20 cellular contexts compared by ENCODE assay signal in genomic region chr18:43525149-43525548, GRCh38.
DNase-seq lines count a peak whose midpoint lies in the region; ATAC-seq lines count a peak whose summit lies in the region.
"Had no signal": no experiment of that assay in that cellular context is flagged by ENCODE, and none has a peak within 500 bp of the region (broad histone marks: within the 10 kb centered on the region; RNA-seq: fewer than 3 reads in every experiment).

No MANE protein-coding gene starts in this region.

- H3K4me3 Mint-ChIP-seq in activated CD4-positive, alpha-beta T cell treated with anti-CD3 and anti-CD28 coated beads for 36 hours = no peak overlapping the region
- H3K4me3 Mint-ChIP-seq in T-cell = no peak overlapping the region
- H3K4me3 Mint-ChIP-seq: CD8-positive, alpha-beta memory T cell; central memory CD8-positive, alpha-beta T cell; T-helper 1 cell treated with Interleukin-12 subunit alpha and Interleukin-12 subunit beta and Interleukin-4 antibody, amounts not matched to agents 30 μg/mL and 1 μg/mL, for 36 hours had no signal

- intact Hi-C loops in left ventricle myocardium superior (cut with micrococcal nuclease) (no loop called here), Right ventricle myocardium inferior (cut with DNase I) (no loop called here)
- intact Hi-C loops in activated CD4-positive, alpha-beta T cell treated with anti-CD3 and anti-CD28 coated beads for 36 hours (cut with DNase I, micrococcal nuclease) = no loop called here

- CTCF ChIA-PET in activated CD4-positive, alpha-beta T cell treated with anti-CD3 and anti-CD28 coated beads for 36 hours (lab: Charles Lee) = no interaction called here
- CTCF ChIA-PET in T-cell (lab: Charles Lee) = interaction anchor here in 1 of 2 donors (0.6 kb wide), 1 partner anchor 1690 kb away, joined by 5 read pairs; no protein-coding TSS in a partner anchor

- POLR2A ChIA-PET in activated CD4-positive, alpha-beta T cell treated with anti-CD3 and anti-CD28 coated beads for 36 hours (lab: Charles Lee) = no interaction called here
- POLR2A ChIA-PET in T-cell (lab: Charles Lee) = interaction anchor here in 1 of 2 donors (0.6 kb wide), 1 partner anchor 1684 kb away, joined by 3 read pairs; no protein-coding TSS in a partner anchor

- no peaks in the 10 kb centered on the region for H3K9me3 Mint-ChIP-seq in activated CD4-positive, alpha-beta T cell treated with anti-CD3 and anti-CD28 coated beads for 36 hours (ENCODE audit: low read depth)
- no peaks in the 10 kb centered on the region for H3K9me3 Mint-ChIP-seq in T-cell
- H3K9me3 Mint-ChIP-seq: central memory CD8-positive, alpha-beta T cell; T-helper 1 cell treated with Interleukin-12 subunit alpha and Interleukin-12 subunit beta and Interleukin-4 antibody, amounts not matched to agents 30 μg/mL and 1 μg/mL, for 36 hours had no signal

- no peak overlapping the region for H3K27ac Mint-ChIP-seq in activated CD4-positive, alpha-beta T cell treated with anti-CD3 and anti-CD28 coated beads for 36 hours
- H3K27ac Mint-ChIP-seq in T-cell = no peak overlapping the region
- H3K27ac Mint-ChIP-seq: CD8-positive, alpha-beta memory T cell; T-helper 1 cell treated with Interleukin-12 subunit alpha and Interleukin-12 subunit beta and Interleukin-4 antibody, amounts not matched to agents 30 μg/mL and 1 μg/mL, for 36 hours had no signal

- no peaks in the 10 kb centered on the region for H3K27me3 Mint-ChIP-seq in activated CD4-positive, alpha-beta T cell treated with anti-CD3 and anti-CD28 coated beads for 36 hours
- no peaks in the 10 kb centered on the region for H3K27me3 Mint-ChIP-seq in T-cell
- H3K27me3 Mint-ChIP-seq: central memory CD8-positive, alpha-beta T cell had no signal

- peak; percentile 54 for ATAC-seq in left ventricle myocardium superior
- no peak for ATAC-seq in Right ventricle myocardium inferior
- ATAC-seq in activated CD4-positive, alpha-beta T cell treated with anti-CD3 and anti-CD28 coated beads for 36 hours = no peak
- ATAC-seq in T-cell (replicated peaks in 1 of 4) = no peak
- ATAC-seq: esophagus mucosa had no signal

- H3K36me3 Mint-ChIP-seq in activated CD4-positive, alpha-beta T cell treated with anti-CD3 and anti-CD28 coated beads for 36 hours (ENCODE audit: low read depth) = no peaks in the 10 kb centered on the region
- no peaks in the 10 kb centered on the region for H3K36me3 Mint-ChIP-seq in T-cell
- H3K36me3 Mint-ChIP-seq: CD8-positive, alpha-beta memory T cell had no signal

- DNase-seq in left ventricle myocardium superior (no peak), Right ventricle myocardium inferior (ENCODE audit: missing footprints) (no peak), NCI-H446 treated with DMSO at 0.1 percent for 48 hours (lab: John Stamatoyannopoulos, UW) (peak; percentile 73), foreskin melanocyte (peak; percentile 31), RPMI8226 (no peak), T-cell (no peak)
- DNase-seq in activated CD4-positive, alpha-beta T cell treated with anti-CD3 and anti-CD28 coated beads for 36 hours = no peak
- DNase-seq: activated CD4-positive, alpha-beta T cell treated with anti-CD3 and anti-CD28 coated beads, Interleukin-2, amount 50 U/mL, for 48 hours; activated naive CD4-positive, alpha-beta T cell treated with Interleukin-2 at 50 U/mL for 16 hours; amygdala; CD8-positive, alpha-beta memory T cell; effector CD4-positive, alpha-beta T cell; NCI-H1048; nucleus accumbens; stimulated activated CD4-positive, alpha-beta T cell treated with anti-CD3 and anti-CD28 coated beads, Interleukin-1b, Interleukin-23, amount 100 ng/mL, for 48 hours; stimulated activated naive CD4-positive, alpha-beta T cell; tibial artery had no signal

- H3K4me1 Mint-ChIP-seq in activated CD4-positive, alpha-beta T cell treated with anti-CD3 and anti-CD28 coated beads for 36 hours = no peaks in the 10 kb centered on the region
- H3K4me1 Mint-ChIP-seq in T-cell = no peaks in the 10 kb centered on the region
- H3K4me1 Mint-ChIP-seq: CD8-positive, alpha-beta memory T cell; central memory CD8-positive, alpha-beta T cell had no signal

Comparison
In these comparisons a context has a peak if more than half of its experiments do, and no peak if none do; other contexts are left out.
1. DNase-seq: peak in NCI-H446 treated with DMSO at 0.1 percent for 48 hours (single experiment) and foreskin melanocyte (single experiment); none in left ventricle myocardium superior (single experiment), Right ventricle myocardium inferior (single experiment), RPMI8226 (single experiment), activated CD4-positive, alpha-beta T cell treated with anti-CD3 and anti-CD28 coated beads for 36 hours (single experiment) and T-cell (0 of 34).